Comparison of ENCODE assay signal across 10 cellular contexts in the genomic region with DNA sequence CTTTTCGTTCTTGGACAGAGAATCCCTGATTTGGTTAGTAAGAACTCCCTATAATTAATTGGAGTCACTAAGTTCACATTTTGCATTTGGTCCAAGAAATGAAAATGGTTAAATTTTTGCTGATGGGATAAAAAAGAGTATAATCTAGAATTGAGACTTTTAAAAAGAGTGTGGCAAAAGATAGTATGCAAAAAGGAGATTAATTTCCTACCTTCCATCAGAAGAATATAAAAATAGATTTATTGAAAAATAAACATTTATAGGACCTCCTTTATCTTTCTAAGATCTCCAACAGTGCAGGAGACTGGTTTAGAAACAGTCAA.
"Had no signal": no experiment of that assay in that cellular context is flagged by ENCODE, and none has a peak within 500 bp of the region (broad histone marks: within the 10 kb centered on the region; RNA-seq: fewer than 3 reads in every experiment).

No MANE protein-coding gene starts in this region.

- H3K36me3 ChIP-seq: HAP-1 had no signal

- H3K9me3 ChIP-seq: HAP-1 had no signal

- H3K4me2 ChIP-seq: KMS-11 had no signal

- H2AFZ ChIP-seq: GM23248 had no signal

- H3K4me3 ChIP-seq: GM23248, HAP-1 had no signal

- ATAC-seq: HCT116 had no signal

- H3K27ac ChIP-seq: GM23248, HL-60, KMS-11 had no signal

- H3K27ac Mint-ChIP-seq: HFFc6 had no signal

- H3K4me3 Mint-ChIP-seq: HFFc6 had no signal

- DNase-seq: GM23248, H7, HFFc6, IMR-90, Karpas-422, KBM-7 had no signal

- H3K9ac ChIP-seq: GM23248, KMS-11 had no signal

- H3K9me3 Mint-ChIP-seq: HFFc6 had no signal
